ENCODE assay signal across 8 cellular contexts in the genomic region with DNA sequence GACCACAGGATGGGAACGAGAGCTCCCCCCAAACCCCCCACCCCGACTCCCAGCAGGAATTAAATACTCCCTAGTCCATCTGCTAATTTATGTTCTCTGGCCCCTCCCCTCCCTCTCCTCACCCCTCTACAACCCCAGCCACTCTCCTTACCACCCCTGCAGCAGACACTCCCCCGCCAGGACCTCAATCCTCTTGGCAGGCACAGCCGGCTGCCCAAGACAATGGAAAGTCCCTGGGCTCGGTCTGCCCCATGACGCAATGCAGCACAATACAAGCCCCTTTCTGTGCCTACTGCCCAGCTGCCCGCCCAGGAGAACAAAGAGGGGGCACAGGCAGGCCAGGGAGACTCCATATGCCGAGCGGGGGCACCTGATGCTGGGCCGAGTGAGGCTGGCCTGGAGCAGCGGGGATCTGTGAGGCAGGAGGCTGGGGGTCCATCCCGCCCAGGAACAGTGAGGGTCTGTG. TPM values are rescaled to one million over a fixed set of nuclear protein-coding genes. Genes with fewer than 3 reads are reported as not detected.
DNase-seq lines count a peak whose midpoint lies in the region; ATAC-seq, FAIRE-seq and TF ChIP-seq lines count a peak whose summit lies in the region.

No MANE protein-coding gene starts in this region.

- peak overlapping the region; percentile 55 for H3K56ac ChIP-seq in H1 (replicated peaks; ENCODE audit: insufficient read length, low read depth, low read length)

- peak overlapping the region; percentile 82 for H3K27ac ChIP-seq in H1 (ENCODE audit: low read depth, low read length)

- H2BK15ac ChIP-seq in H1 (ENCODE audit: low read length): 0 out of 2 replicates have a peak overlapping the region, but pooled peaks have one; percentile 95

- H3K4me2 ChIP-seq in H1 (ENCODE audit: insufficient read depth in 1 of 2, low read depth in 2 of 2, low read length in 2 of 2): peak overlapping the region; percentile 50 to 54

- H4K5ac ChIP-seq in H1 (ENCODE audit: insufficient read length, low read depth, low read length): peak overlapping the region; percentile 87

- H3K4ac ChIP-seq in H1 (replicated peaks; ENCODE audit: insufficient read length, low read depth, low read length): peak overlapping the region; percentile 24

- no peak overlapping the region for H3K14ac ChIP-seq in H1 (ENCODE audit: insufficient read length)

- H3K27me3 ChIP-seq in H1 (replicated peaks in 1 of 4; ENCODE audit: control insufficient read depth in 3 of 4, extremely low read depth in 1 of 4, insufficient read depth in 3 of 4, low read length in 3 of 4): no peaks in the 10 kb centered on the region

- no peak for TF ChIP-seq CTCF in AG09319 (IDR thresholded peaks at IDR 0.05; ENCODE audit: low read depth, low read length)
- no peak for TF ChIP-seq CTCF in H1 (IDR thresholded peaks at IDR 0.05; ENCODE audit: control extremely low read depth in 1 of 3, insufficient read depth in 1 of 3, low read depth in 1 of 3, low read length in 3 of 3)

- TF ChIP-seq POLR2A in H1 (IDR thresholded peaks at IDR 0.05; ENCODE audit: control extremely low read depth in 1 of 2, low read depth in 2 of 2, low read length in 2 of 2): peak in 1 of 2 experiments; percentile 46; a peak in 1 of 3 replicates

- H4K8ac ChIP-seq in H1 (ENCODE audit: extremely low read depth, insufficient read depth, low read length): peak overlapping the region; percentile 66

- peak overlapping the region in 2 of 4 experiments; percentile 14 to 17; a peak in 3 of 8 replicates for H3K4me3 ChIP-seq in H1 (ENCODE audit: extremely low read depth in 1 of 4, insufficient read depth in 2 of 4, low read depth in 3 of 4, low read length in 4 of 4)

- H3K9ac ChIP-seq in H1 (replicated peaks in 1 of 4; ENCODE audit: extremely low read depth in 1 of 4, low read depth in 3 of 4, low read length in 3 of 4): peak overlapping the region in 2 of 4 experiments; percentile 47 to 56; a peak in 5 of 7 replicates

- POLR2A ChIA-PET in H1 (lab: Charles Lee; ENCODE audit: partially characterized antibody): interaction anchor here (0.7 to 4.5 kb wide), 14 partner anchors 10 to 116 kb away, joined by 3 to 49 read pairs (median 4); a partner anchor contains a TSS

- peak overlapping the region; percentile 66; the same call in 1 of the 2 replicates for H2AK5ac ChIP-seq in H1 (ENCODE audit: low read depth, low read length)

- no peaks in the 10 kb centered on the region for H3K9me3 ChIP-seq in H1 (ENCODE audit: insufficient read depth in 2 of 2, low read depth in 1 of 2, low read length in 1 of 2)

- H3K79me1 ChIP-seq in H1 (ENCODE audit: low read depth, low read length): no peaks in the 10 kb centered on the region

- ATAC-seq in GM18858 (IDR thresholded peaks at IDR 0.05; ENCODE audit: unreplicated experiment): no peak
- ATAC-seq in GM19452 (IDR thresholded peaks at IDR 0.05; ENCODE audit: unreplicated experiment): no peak
- ATAC-seq in HG02678 (IDR thresholded peaks at IDR 0.05; ENCODE audit: unreplicated experiment): no peak

- H4K20me1 ChIP-seq in H1 (replicated peaks in 1 of 2; ENCODE audit: control insufficient read depth in 1 of 2, insufficient read depth in 2 of 2, low read length in 2 of 2): no peaks in the 10 kb centered on the region

- peak overlapping the region; percentile 94 for H2BK5ac ChIP-seq in H1 (ENCODE audit: low read depth, low read length)

- peak; percentile 66 for FAIRE-seq in H1 (lab: Jason Lieb, UNC)

- peak in 1 of 2 experiments; percentile 86; a peak in 1 of 3 replicates for TF ChIP-seq EP300 in H1 (IDR thresholded peaks at IDR 0.05; ENCODE audit: borderline replicate concordance in 1 of 2, low read depth in 2 of 2, low read length in 2 of 2)

- WGBS in H1 (ENCODE audit: extremely low coverage in 1 of 2, insufficient coverage in 1 of 2, insufficient read length in 1 of 2, insufficient replicate concordance in 2 of 2, low coverage in 1 of 2, low lambda C conversion rate in 2 of 2, missing lambda C conversion rate in 1 of 2), 2 experiments: 21% methylated on average over 12 of the region's 12 CpGs; no CpG with 5 or more reads in 1 of the 2 experiments

- peak in 1 of 2 experiments; percentile 12; a peak in 1 of 4 replicates for TF ChIP-seq RAD21 in H1 (IDR thresholded peaks at IDR 0.05 in 1 of 2, conservative IDR thresholded peaks at IDR 0.05 in 1 of 2; ENCODE audit: low read depth in 2 of 2, low read length in 2 of 2)

- H3K23me2 ChIP-seq in H1 (ENCODE audit: low read depth, low read length): no peaks in the 10 kb centered on the region; the same call in 1 of the 2 replicates

- H3K79me2 ChIP-seq in H1 (ENCODE audit: control insufficient read depth in 1 of 2, insufficient read depth in 2 of 2, low read length in 2 of 2): no peaks in the 10 kb centered on the region

- H3K18ac ChIP-seq in H1 (ENCODE audit: extremely low read depth, low read length): peak overlapping the region; percentile 96

- CTCF ChIA-PET in H1 (lab: Charles Lee; ENCODE audit: partially characterized antibody): interaction anchor here (0.9 to 5.4 kb wide), 13 partner anchors 9 to 263 kb away, joined by 3 to 53 read pairs (median 4); a partner anchor contains a TSS

- peak overlapping the region; percentile 96 for H2BK20ac ChIP-seq in H1 (ENCODE audit: low read length)

- peak overlapping the region; percentile 99 for H4K91ac ChIP-seq in H1 (replicated peaks; ENCODE audit: insufficient read length, low read length)

- H3K36me3 ChIP-seq in H1 (ENCODE audit: control insufficient read depth in 2 of 4, insufficient read depth in 4 of 4, low read length in 3 of 4): no peaks in the 10 kb centered on the region; a peak in 1 of 8 replicates

- peaks cover 10 to 33% (median 27%) of the 10 kb centered on the region in 4 experiments for H3K4me1 ChIP-seq in H1 (replicated peaks in 1 of 4; ENCODE audit: control insufficient read depth in 3 of 4, insufficient read depth in 4 of 4, low read length in 3 of 4)

- no peak overlapping the region for H3K23ac ChIP-seq in H1 (ENCODE audit: insufficient read length)

- H2BK12ac ChIP-seq in H1 (ENCODE audit: low read depth, low read length): peak overlapping the region; percentile 97

- H2AFZ ChIP-seq in H1 (ENCODE audit: low read length): no peak overlapping the region

- DNase-seq in AG09319 (ENCODE audit: extremely low read depth, low read depth) (peak; percentile 84), NCI-H2227 (lab: John Stamatoyannopoulos, UW; ENCODE audit: unreplicated experiment) (peak; percentile 86), H1 (ENCODE audit: low read depth in 1 of 2, low spot score in 2 of 2) (peak; percentile 70 to 78), medulla oblongata (ENCODE audit: extremely low spot score) (peak; percentile 98), ureter (ENCODE audit: low spot score) (peak; percentile 76)

- peak overlapping the region; percentile 88 for H2BK120ac ChIP-seq in H1 (replicated peaks; ENCODE audit: low read depth, low read length)

TF ChIP-seq in H1, 55 proteins besides CTCF, POLR2A, EP300 and RAD21 (continues in another document):
- TF ChIP-seq, protein P1, sequence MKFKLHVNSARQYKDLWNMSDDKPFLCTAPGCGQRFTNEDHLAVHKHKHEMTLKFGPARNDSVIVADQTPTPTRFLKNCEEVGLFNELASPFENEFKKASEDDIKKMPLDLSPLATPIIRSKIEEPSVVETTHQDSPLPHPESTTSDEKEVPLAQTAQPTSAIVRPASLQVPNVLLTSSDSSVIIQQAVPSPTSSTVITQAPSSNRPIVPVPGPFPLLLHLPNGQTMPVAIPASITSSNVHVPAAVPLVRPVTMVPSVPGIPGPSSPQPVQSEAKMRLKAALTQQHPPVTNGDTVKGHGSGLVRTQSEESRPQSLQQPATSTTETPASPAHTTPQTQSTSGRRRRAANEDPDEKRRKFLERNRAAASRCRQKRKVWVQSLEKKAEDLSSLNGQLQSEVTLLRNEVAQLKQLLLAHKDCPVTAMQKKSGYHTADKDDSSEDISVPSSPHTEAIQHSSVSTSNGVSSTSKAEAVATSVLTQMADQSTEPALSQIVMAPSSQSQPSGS (IDR thresholded peaks at IDR 0.05; ENCODE audit: low read length): peak; percentile 88; the same call in 1 of the 2 replicates
- TF ChIP-seq KDM5A (IDR thresholded peaks at IDR 0.05; ENCODE audit: low read length): no peak
- no peak for TF ChIP-seq EZH2 (IDR thresholded peaks at IDR 0.05; ENCODE audit: low read depth, low read length, severe bottlenecking)
- TF ChIP-seq FOSL1 (IDR thresholded peaks at IDR 0.05; ENCODE audit: insufficient read depth, low read depth, low read length): no peak
- peak; percentile 42 for TF ChIP-seq TAF7 (optimal IDR thresholded peaks at IDR 0.05; ENCODE audit: borderline replicate concordance, low read depth, low read length)
- TF ChIP-seq CREB1 (IDR thresholded peaks at IDR 0.05): peak; percentile 39; the same call in 1 of the 2 replicates
- no peak for TF ChIP-seq CTBP2 (IDR thresholded peaks at IDR 0.05; ENCODE audit: borderline replicate concordance, insufficient read depth, insufficient read length, low read length)
- no peak for TF ChIP-seq CHD2 (IDR thresholded peaks at IDR 0.05; ENCODE audit: low read length)
- no peak for TF ChIP-seq SP4 (IDR thresholded peaks at IDR 0.05; ENCODE audit: low read length)
- no peak for TF ChIP-seq RFX5 (IDR thresholded peaks at IDR 0.05; ENCODE audit: borderline replicate concordance, low read depth, low read length)
- no peak for TF ChIP-seq JUN (IDR thresholded peaks at IDR 0.05; ENCODE audit: low read depth, low read length)
- TF ChIP-seq, protein P2, sequence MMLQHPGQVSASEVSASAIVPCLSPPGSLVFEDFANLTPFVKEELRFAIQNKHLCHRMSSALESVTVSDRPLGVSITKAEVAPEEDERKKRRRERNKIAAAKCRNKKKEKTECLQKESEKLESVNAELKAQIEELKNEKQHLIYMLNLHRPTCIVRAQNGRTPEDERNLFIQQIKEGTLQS (IDR thresholded peaks at IDR 0.05; ENCODE audit: insufficient read depth, low read depth, low read length): peak; percentile 54; the same call in 1 of the 2 replicates
- no peak for TF ChIP-seq RNF2 (IDR thresholded peaks at IDR 0.05; ENCODE audit: borderline replicate concordance, low read depth, low read length, missing control alignments, poor library complexity, severe bottlenecking)
- no peak for TF ChIP-seq NRF1 (IDR thresholded peaks at IDR 0.05; ENCODE audit: low read depth, low read length)
- peak; percentile 76 for TF ChIP-seq JUND (IDR thresholded peaks at IDR 0.05; ENCODE audit: low read length)
- no peak for TF ChIP-seq KDM4A (IDR thresholded peaks at IDR 0.05; ENCODE audit: low read depth, low read length, severe bottlenecking)

RNA-seq across cellular contexts. Expression of a gene that starts 30.3 kb away (rescaled TPM):
- total RNA-seq in H1 (2021; fragmentation: NEBNext Ultra II Directional; extraction: Animal tissue kit (Norgen Biotek cat#: 25700)): 12.6 and 13.1 TPM in 2 replicates
- polyA plus RNA-seq in H1 (2011; rRNA removed): 8.8 and 13.9 TPM in 2 replicates
- 10.7 TPM for polyA plus RNA-seq in H1 (2011; cell fraction: cytosol; rRNA removed)
- polyA plus RNA-seq in H1 (2011; cell fraction: nucleus; rRNA removed): 12.2 TPM
- polyA plus RNA-seq in H1 (2012, experiment 1 of 2): 8.2 to 11.6 TPM (median 10.3 TPM) in 4 replicates
- 11.4 TPM for polyA plus RNA-seq in H1 (2012, experiment 2 of 2)
- polyA plus RNA-seq in H1 (2013, experiment 1 of 2): 6.2 TPM
- 6.5 TPM for polyA plus RNA-seq in H1 (2013, experiment 2 of 2)
- polyA minus RNA-seq in H1 (2011; rRNA and poly(A)+ RNA removed): 10.9 and 12.7 TPM in 2 replicates
- 13.9 TPM for polyA minus RNA-seq in H1 (2011; cell fraction: cytosol; rRNA and poly(A)+ RNA removed)
- polyA minus RNA-seq in H1 (2011; cell fraction: nucleus; rRNA and poly(A)+ RNA removed): 19.5 TPM
- 70.8 TPM for total RNA-seq in ureter
